10 cellular contexts compared by ENCODE assay signal in the genomic region with DNA sequence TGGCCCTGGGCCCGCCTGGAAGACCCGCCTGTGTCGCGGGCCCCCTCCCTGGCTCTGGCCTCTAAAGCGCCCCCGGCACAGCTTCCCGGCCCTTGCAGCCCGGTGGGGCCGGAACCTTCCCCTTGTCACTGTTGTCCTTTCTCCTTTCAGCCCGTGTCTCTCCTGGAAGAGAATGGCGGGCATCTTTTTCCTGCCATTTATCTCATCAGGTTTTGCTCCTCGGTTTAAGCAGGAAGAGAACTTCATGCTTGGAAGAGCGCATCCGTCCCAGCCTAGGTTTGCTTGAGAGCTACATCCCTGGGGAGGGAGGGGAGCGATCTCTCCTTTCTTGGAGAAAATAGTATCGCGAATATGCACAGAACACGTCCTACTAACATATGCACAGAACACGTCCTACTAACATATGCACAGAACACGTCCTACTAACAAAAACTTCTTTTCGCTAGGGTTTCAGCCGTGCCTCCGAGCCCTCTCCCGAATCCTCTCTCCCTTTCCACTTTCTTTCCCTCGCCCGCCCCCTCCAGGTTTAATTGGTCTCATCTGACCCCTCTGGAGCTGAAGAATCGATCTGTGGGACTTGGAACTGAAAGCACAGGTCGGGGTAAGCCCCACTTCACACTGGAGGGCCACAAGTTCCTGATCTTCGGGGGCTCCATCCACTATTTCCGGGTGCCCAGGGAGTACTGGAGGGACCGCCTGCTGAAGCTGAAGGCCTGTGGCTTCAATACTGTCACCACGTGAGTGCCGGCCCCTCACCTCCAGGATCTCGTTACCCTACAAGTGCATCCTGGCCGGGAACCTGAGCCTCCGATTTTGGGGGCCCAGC. TPM values are rescaled to one million over a fixed set of nuclear protein-coding genes. Genes with fewer than 3 reads are reported as not detected.
DNase-seq lines count a peak whose midpoint lies in the region; ATAC-seq and TF ChIP-seq lines count a peak whose summit lies in the region.
"Had no signal": no experiment of that assay in that cellular context is flagged by ENCODE, and none has a peak within 500 bp of the region (broad histone marks: within the 10 kb centered on the region; RNA-seq: fewer than 3 reads in every experiment).

No MANE protein-coding gene starts in this region.

- H4K20me1 ChIP-seq in BLaER1: peaks cover 54% of the 10 kb centered on the region

- peak overlapping the region; percentile 80 to 90 (median 83) for H3K4me3 Mint-ChIP-seq in naive B cell

- peaks cover 0 to 7% of the 10 kb centered on the region in 2 donors for H3K36me3 Mint-ChIP-seq in naive B cell

- peak overlapping the region in 1 of 6 donors; percentile 12 for H3K27ac Mint-ChIP-seq in naive B cell

- TF ChIP-seq CTCF in HEK293 (tag by site-specific recombination; IDR thresholded peaks at IDR 0.05): no peak

- peak overlapping the region; percentile 67 for H3K4me3 ChIP-seq in BLaER1
- peak overlapping the region; percentile 52; the same call in 1 of the 2 replicates for H3K4me3 ChIP-seq in HEK293 (ENCODE audit: low read depth, low read length)

- no peak overlapping the region for H3K9ac ChIP-seq in BLaER1

- H3K27me3 Mint-ChIP-seq in naive B cell: peaks cover 64 to 81% (median 74%) of the 10 kb centered on the region in 3 donors

- POLR2A ChIA-PET in HEK293 (lab: Yijun Ruan, JAX): interaction anchor here (3.0 kb wide), 1 partner anchor 53 kb away, joined by 27 read pairs; the partner anchor contains the start of genes NCAPD3 and VPS26B

- H3K27me3 ChIP-seq in BLaER1: peaks cover 72% of the 10 kb centered on the region

- peaks cover 0 to 15% (median 10%) of the 10 kb centered on the region in 7 donors for H3K9me3 Mint-ChIP-seq in naive B cell

- H3K27ac ChIP-seq in BLaER1: no peak overlapping the region
- H3K27ac ChIP-seq in HEK293 (ENCODE audit: extremely low read depth, low read depth, low read length): no peak overlapping the region; the same call in 1 of the 2 replicates

- peaks cover 18 to 26% (median 23%) of the 10 kb centered on the region in 3 donors for H3K4me1 Mint-ChIP-seq in naive B cell

- ATAC-seq in naive B cell (ENCODE audit: low read depth in 2 of 2) (no peak), GM18519 (IDR thresholded peaks at IDR 0.05; ENCODE audit: low FRiP score, unreplicated experiment) (no peak)

- H3K36me3 ChIP-seq in BLaER1: no peaks in the 10 kb centered on the region
- peaks cover 0 to 3% of the 10 kb centered on the region in 2 experiments; a peak in 1 of 3 replicates for H3K36me3 ChIP-seq in HEK293 (ENCODE audit: control insufficient read depth in 2 of 2, insufficient read depth in 1 of 2, low read length in 2 of 2)

- CTCF ChIA-PET in HEK293 (lab: Yijun Ruan, JAX): no interaction called here

- peak; percentile 27 for DNase-seq in cerebellar cortex (ENCODE audit: low spot score)
- DNase-seq in naive B cell: no peak
- no peak for DNase-seq in NCI-H82 (lab: John Stamatoyannopoulos, UW)
- DNase-seq in NOMO-1 treated with dmso at 0.1 percent for 144 hours (lab: John Stamatoyannopoulos, UW; ENCODE audit: unreplicated experiment): no peak
- no peak for DNase-seq in OCI-M1 (lab: John Stamatoyannopoulos, UW)
- DNase-seq: erythroblast, MM.1S had no signal

- peaks cover 40% of the 10 kb centered on the region for H3K4me1 ChIP-seq in BLaER1
- H3K4me1 ChIP-seq in HEK293 (ENCODE audit: control insufficient read depth, insufficient read depth, low read length): peaks cover 7% of the 10 kb centered on the region

- peaks cover 7% of the 10 kb centered on the region for H3K9me3 ChIP-seq in BLaER1
- no peaks in the 10 kb centered on the region for H3K9me3 ChIP-seq in HEK293 (ENCODE audit: control insufficient read depth, insufficient read depth, low read depth, low read length)

- H3K4me2 ChIP-seq in BLaER1: peak overlapping the region; percentile 93

TF ChIP-seq in HEK293, 187 proteins besides CTCF, POLR2A, EP300 and RAD21:
- TF ChIP-seq SP2 (tag by site-specific recombination; IDR thresholded peaks at IDR 0.05): 0 out of 2 replicates have a peak, but pooled peaks have one; percentile 11
- no peak for TF ChIP-seq BCL11A (tag by site-specific recombination; IDR thresholded peaks at IDR 0.05; ENCODE audit: low read depth)
- TF ChIP-seq OVOL3 (tag by site-specific recombination; IDR thresholded peaks at IDR 0.05): no peak
- TF ChIP-seq, protein P1, sequence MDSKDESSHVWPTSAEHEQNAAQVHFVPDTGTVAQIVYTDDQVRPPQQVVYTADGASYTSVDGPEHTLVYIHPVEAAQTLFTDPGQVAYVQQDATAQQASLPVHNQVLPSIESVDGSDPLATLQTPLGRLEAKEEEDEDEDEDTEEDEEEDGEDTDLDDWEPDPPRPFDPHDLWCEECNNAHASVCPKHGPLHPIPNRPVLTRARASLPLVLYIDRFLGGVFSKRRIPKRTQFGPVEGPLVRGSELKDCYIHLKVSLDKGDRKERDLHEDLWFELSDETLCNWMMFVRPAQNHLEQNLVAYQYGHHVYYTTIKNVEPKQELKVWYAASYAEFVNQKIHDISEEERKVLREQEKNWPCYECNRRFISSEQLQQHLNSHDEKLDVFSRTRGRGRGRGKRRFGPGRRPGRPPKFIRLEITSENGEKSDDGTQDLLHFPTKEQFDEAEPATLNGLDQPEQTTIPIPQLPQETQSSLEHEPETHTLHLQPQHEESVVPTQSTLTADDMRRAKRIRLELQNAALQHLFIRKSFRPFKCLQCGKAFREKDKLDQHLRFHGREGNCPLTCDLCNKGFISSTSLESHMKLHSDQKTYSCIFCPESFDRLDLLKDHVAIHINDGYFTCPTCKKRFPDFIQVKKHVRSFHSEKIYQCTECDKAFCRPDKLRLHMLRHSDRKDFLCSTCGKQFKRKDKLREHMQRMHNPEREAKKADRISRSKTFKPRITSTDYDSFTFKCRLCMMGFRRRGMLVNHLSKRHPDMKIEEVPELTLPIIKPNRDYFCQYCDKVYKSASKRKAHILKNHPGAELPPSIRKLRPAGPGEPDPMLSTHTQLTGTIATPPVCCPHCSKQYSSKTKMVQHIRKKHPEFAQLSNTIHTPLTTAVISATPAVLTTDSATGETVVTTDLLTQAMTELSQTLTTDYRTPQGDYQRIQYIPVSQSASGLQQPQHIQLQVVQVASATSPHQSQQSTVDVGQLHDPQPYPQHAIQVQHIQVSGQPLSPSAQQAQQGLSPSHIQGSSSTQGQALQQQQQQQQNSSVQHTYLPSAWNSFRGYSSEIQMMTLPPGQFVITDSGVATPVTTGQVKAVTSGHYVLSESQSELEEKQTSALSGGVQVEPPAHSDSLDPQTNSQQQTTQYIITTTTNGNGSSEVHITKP (tag by site-specific recombination; IDR thresholded peaks at IDR 0.05): peak; percentile 31; the same call in 1 of the 2 replicates
- TF ChIP-seq, protein P2, sequence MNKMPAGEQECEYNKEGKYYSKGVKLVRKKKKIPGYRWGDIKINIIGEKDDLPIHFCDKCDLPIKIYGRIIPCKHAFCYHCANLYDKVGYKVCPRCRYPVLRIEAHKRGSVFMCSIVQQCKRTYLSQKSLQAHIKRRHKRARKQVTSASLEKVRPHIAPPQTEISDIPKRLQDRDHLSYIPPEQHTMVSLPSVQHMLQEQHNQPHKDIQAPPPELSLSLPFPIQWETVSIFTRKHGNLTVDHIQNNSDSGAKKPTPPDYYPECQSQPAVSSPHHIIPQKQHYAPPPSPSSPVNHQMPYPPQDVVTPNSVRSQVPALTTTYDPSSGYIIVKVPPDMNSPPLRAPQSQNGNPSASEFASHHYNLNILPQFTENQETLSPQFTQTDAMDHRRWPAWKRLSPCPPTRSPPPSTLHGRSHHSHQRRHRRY (tag by site-specific recombination; IDR thresholded peaks at IDR 0.05): no peak

RNA-seq across cellular contexts. Expression of gene GLB1L3, which starts 1.2 kb away (rescaled TPM):
- not detected for polyA plus RNA-seq in naive B cell (ENCODE audit: low read depth in 6 of 6)

RNA-seq across cellular contexts. Expression of gene ACAD8, which starts 24.0 kb away (rescaled TPM):
- polyA plus RNA-seq in naive B cell (ENCODE audit: low read depth in 6 of 6): 10 to 100 TPM; 13.0 to 17.1 (median 14.1) TPM

RNA-seq across cellular contexts. Expression of gene THYN1, which starts 24.2 kb away (rescaled TPM):
- polyA plus RNA-seq in naive B cell (ENCODE audit: low read depth in 6 of 6): 100 to 1,000 TPM in 1 of 6 donors, 10 to 100 TPM in 5; 60.5 to 109 (median 71.1) TPM

RNA-seq across cellular contexts. Expression of gene VPS26B, which starts 52.9 kb away (rescaled TPM):
- 10 to 100 TPM; 12.1 to 18.2 (median 14.7) TPM for polyA plus RNA-seq in naive B cell (ENCODE audit: low read depth in 6 of 6)

RNA-seq across cellular contexts. Expression of gene NCAPD3, which starts 53.6 kb away (rescaled TPM):
- polyA plus RNA-seq in naive B cell (ENCODE audit: low read depth in 6 of 6): 10 to 100 TPM in 2 of 6 donors, 1 to 10 TPM in 4; 6.2 to 13.2 (median 8.6) TPM
